Comparison of ENCODE assay signal across 21 cellular contexts in the genomic region with DNA sequence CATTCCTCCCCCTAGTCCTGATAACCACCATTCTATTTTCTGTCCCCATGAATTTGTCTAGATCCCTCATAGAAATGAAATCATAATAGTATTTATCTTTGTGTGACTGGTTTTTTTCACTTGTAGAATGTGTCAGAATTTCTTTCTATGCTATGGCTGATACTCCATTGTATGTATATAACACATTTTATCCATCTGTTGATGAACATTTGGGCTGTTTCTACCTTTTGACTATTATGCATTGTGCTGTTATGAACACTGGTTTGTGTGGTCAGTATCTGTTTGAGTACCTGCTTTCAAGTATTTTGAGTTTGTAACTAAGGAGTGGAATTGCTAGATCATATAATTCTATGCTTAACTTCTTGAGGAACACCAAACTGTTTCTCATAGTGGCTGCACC.
"Had no signal": no experiment of that assay in that cellular context is flagged by ENCODE, and none has a peak within 500 bp of the region (broad histone marks: within the 10 kb centered on the region; RNA-seq: fewer than 3 reads in every experiment).

No MANE protein-coding gene starts in this region.

- H3K36me3 ChIP-seq: cardiac muscle cell, ovary, prostate gland, right atrium auricular region, upper lobe of right lung had no signal

- H3K4me1 ChIP-seq: body of pancreas, prostate gland, right atrium auricular region, upper lobe of right lung had no signal

- H3K4me3 Mint-ChIP-seq: activated naive CD4-positive, alpha-beta T cell treated with anti-CD3 and anti-CD28 coated beads, Interleukin-2, amount 10 ng/mL, durations not matched to agents 7 days and 5 days; activated T-cell treated with anti-CD3 and anti-CD28 coated beads, Interleukin-2, amount 50 U/mL, for 4 hours had no signal

- H3K9me3 ChIP-seq: body of pancreas, heart left ventricle, mucosa of descending colon, neutrophil, ovary, prostate gland, right atrium auricular region, upper lobe of right lung had no signal

- H3K4me3 ChIP-seq: body of pancreas, cardiac muscle cell, heart left ventricle, mucosa of descending colon, ovary, prostate gland, right atrium auricular region, upper lobe of right lung had no signal

- H3K9me3 Mint-ChIP-seq: activated naive CD4-positive, alpha-beta T cell treated with anti-CD3 and anti-CD28 coated beads, Interleukin-2, amount 10 ng/mL, durations not matched to agents 7 days and 5 days; activated T-cell treated with anti-CD3 and anti-CD28 coated beads, Interleukin-2, amount 50 U/mL, for 4 hours had no signal

- H3K36me3 Mint-ChIP-seq: activated naive CD4-positive, alpha-beta T cell treated with anti-CD3 and anti-CD28 coated beads, Interleukin-2, amount 10 ng/mL, durations not matched to agents 7 days and 5 days had no signal

- H3K27ac ChIP-seq: body of pancreas, cardiac muscle cell, epithelial cell of prostate, heart left ventricle, neutrophil, ovary, prostate gland, right atrium auricular region, upper lobe of right lung had no signal

- ATAC-seq: body of pancreas; heart left ventricle; mucosa of descending colon; stimulated activated naive CD8-positive, alpha-beta T cell treated with anti-CD3 and anti-CD28 coated beads, Interleukin-15, Interleukin-2, amounts not matched to agents 100 U/mL and 50 U/mL, for 24 hours; upper lobe of right lung had no signal

- H3K27me3 ChIP-seq: body of pancreas, cardiac muscle cell, heart left ventricle, neutrophil, ovary, right atrium auricular region had no signal

- DNase-seq: activated CD4-positive, alpha-beta T cell treated with anti-CD3 and anti-CD28 coated beads for 1 hour; activated CD4-positive, alpha-beta T cell treated with anti-CD3 and anti-CD28 coated beads, Interleukin-2, amount 50 U/mL, for 4 hours; activated CD8-positive, alpha-beta memory T cell treated with anti-CD3 and anti-CD28 coated beads for 24 hours; activated CD8-positive, alpha-beta memory T cell treated with anti-CD3 and anti-CD28 coated beads, Interleukin-2, amount 50 U/mL, for 48 hours; activated effector memory CD4-positive, alpha-beta T cell treated with anti-CD3 and anti-CD28 coated beads, Interleukin-2, amount 50 U/mL, for 16 hours; activated naive CD4-positive, alpha-beta T cell treated with anti-CD3 and anti-CD28 coated beads, Interleukin-2, amount 10 ng/mL, durations not matched to agents 7 days and 5 days; activated T-cell treated with anti-CD3 and anti-CD28 coated beads, Interleukin-2, amount 50 U/mL, for 4 hours; body of pancreas; heart left ventricle; islet precursor cell; left cardiac atrium; mucosa of descending colon; ovary; stimulated activated CD4-positive, alpha-beta T cell treated with anti-CD3 and anti-CD28 coated beads, Interleukin-4, amount 100 ng/mL, for 24 hours; stimulated activated naive CD8-positive, alpha-beta T cell treated with anti-CD3 and anti-CD28 coated beads, Interleukin-15, Interleukin-2, amounts not matched to agents 100 U/mL and 50 U/mL, for 24 hours; upper lobe of right lung had no signal

- H3K27ac Mint-ChIP-seq: activated naive CD4-positive, alpha-beta T cell treated with anti-CD3 and anti-CD28 coated beads, Interleukin-2, amount 10 ng/mL, durations not matched to agents 7 days and 5 days had no signal
